1 cellular context compared by ENCODE assay signal in genomic region chr6:68777956-68778355, GRCh38.
TF ChIP-seq lines count a peak whose summit lies in the region.

No MANE protein-coding gene starts in this region.

TF ChIP-seq in GM23338, 12 proteins besides CTCF, POLR2A, EP300 and RAD21 (continued from another document):
- TF ChIP-seq ZNF462 (CRISPR knock-in tag; IDR thresholded peaks at IDR 0.05) = no peak
- no peak for TF ChIP-seq STAT1 (IDR thresholded peaks at IDR 0.05; ENCODE audit: unreplicated experiment)
- no peak for TF ChIP-seq EZH2 (IDR thresholded peaks at IDR 0.05; ENCODE audit: low read depth, unreplicated experiment)
- no peak for TF ChIP-seq ZNF331 (CRISPR knock-in tag; IDR thresholded peaks at IDR 0.05; ENCODE audit: low read depth)
- no peak for TF ChIP-seq NANOG (IDR thresholded peaks at IDR 0.05; ENCODE audit: borderline replicate concordance)
- TF ChIP-seq, protein P1, sequence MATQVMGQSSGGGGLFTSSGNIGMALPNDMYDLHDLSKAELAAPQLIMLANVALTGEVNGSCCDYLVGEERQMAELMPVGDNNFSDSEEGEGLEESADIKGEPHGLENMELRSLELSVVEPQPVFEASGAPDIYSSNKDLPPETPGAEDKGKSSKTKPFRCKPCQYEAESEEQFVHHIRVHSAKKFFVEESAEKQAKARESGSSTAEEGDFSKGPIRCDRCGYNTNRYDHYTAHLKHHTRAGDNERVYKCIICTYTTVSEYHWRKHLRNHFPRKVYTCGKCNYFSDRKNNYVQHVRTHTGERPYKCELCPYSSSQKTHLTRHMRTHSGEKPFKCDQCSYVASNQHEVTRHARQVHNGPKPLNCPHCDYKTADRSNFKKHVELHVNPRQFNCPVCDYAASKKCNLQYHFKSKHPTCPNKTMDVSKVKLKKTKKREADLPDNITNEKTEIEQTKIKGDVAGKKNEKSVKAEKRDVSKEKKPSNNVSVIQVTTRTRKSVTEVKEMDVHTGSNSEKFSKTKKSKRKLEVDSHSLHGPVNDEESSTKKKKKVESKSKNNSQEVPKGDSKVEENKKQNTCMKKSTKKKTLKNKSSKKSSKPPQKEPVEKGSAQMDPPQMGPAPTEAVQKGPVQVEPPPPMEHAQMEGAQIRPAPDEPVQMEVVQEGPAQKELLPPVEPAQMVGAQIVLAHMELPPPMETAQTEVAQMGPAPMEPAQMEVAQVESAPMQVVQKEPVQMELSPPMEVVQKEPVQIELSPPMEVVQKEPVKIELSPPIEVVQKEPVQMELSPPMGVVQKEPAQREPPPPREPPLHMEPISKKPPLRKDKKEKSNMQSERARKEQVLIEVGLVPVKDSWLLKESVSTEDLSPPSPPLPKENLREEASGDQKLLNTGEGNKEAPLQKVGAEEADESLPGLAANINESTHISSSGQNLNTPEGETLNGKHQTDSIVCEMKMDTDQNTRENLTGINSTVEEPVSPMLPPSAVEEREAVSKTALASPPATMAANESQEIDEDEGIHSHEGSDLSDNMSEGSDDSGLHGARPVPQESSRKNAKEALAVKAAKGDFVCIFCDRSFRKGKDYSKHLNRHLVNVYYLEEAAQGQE (IDR thresholded peaks at IDR 0.05; ENCODE audit: unreplicated experiment) = no peak
- TF ChIP-seq JUNB (IDR thresholded peaks at IDR 0.05; ENCODE audit: unreplicated experiment) = no peak
- no peak for TF ChIP-seq POLR2AphosphoS5 (IDR thresholded peaks at IDR 0.05; ENCODE audit: low read depth)
